1 cellular context compared by ENCODE assay signal in genomic region chr11:94305146-94305545, GRCh38.
TF ChIP-seq lines count a peak whose summit lies in the region.

No MANE protein-coding gene starts in this region.

TF ChIP-seq in WTC11, 78 proteins besides CTCF, POLR2A, EP300 and RAD21 (continued from another document):
- TF ChIP-seq AFF4 (CRISPR knock-in tag; IDR thresholded peaks at IDR 0.05; ENCODE audit: borderline replicate concordance), result no peak
- TF ChIP-seq JUN (CRISPR knock-in tag; IDR thresholded peaks at IDR 0.05), result no peak
- TF ChIP-seq E2F1 (CRISPR knock-in tag; IDR thresholded peaks at IDR 0.05), result no peak
- TF ChIP-seq CREM (CRISPR knock-in tag; IDR thresholded peaks at IDR 0.05), result no peak
- no peak for TF ChIP-seq NFE2L1 (CRISPR knock-in tag; IDR thresholded peaks at IDR 0.05)
- TF ChIP-seq ATF3 (CRISPR knock-in tag; conservative IDR thresholded peaks at IDR 0.05), result no peak
- no peak for TF ChIP-seq HMGXB4 (CRISPR knock-in tag; IDR thresholded peaks at IDR 0.05)
- TF ChIP-seq NFYB (CRISPR knock-in tag; conservative IDR thresholded peaks at IDR 0.05; ENCODE audit: low read depth), result no peak
- TF ChIP-seq NFATC4 (CRISPR knock-in tag; IDR thresholded peaks at IDR 0.05), result no peak
- no peak for TF ChIP-seq E2F5 (CRISPR knock-in tag; IDR thresholded peaks at IDR 0.05)
- no peak for TF ChIP-seq IRF1 (CRISPR knock-in tag; IDR thresholded peaks at IDR 0.05)
- no peak for TF ChIP-seq CBFB (CRISPR knock-in tag; IDR thresholded peaks at IDR 0.05; ENCODE audit: low read depth)
- no peak for TF ChIP-seq NR2C2 (CRISPR knock-in tag; IDR thresholded peaks at IDR 0.05)
- no peak for TF ChIP-seq MXD4 (CRISPR knock-in tag; IDR thresholded peaks at IDR 0.05; ENCODE audit: borderline replicate concordance)
- no peak for TF ChIP-seq CREB1 (CRISPR knock-in tag; IDR thresholded peaks at IDR 0.05)
- no peak for TF ChIP-seq RORB (CRISPR knock-in tag; IDR thresholded peaks at IDR 0.05)
- TF ChIP-seq KAT7 (CRISPR knock-in tag; IDR thresholded peaks at IDR 0.05; ENCODE audit: borderline replicate concordance), result no peak
- TF ChIP-seq TEAD1 (CRISPR knock-in tag; IDR thresholded peaks at IDR 0.05), result no peak
